Comparison of ENCODE assay signal across 1 cellular context in the genomic region with DNA sequence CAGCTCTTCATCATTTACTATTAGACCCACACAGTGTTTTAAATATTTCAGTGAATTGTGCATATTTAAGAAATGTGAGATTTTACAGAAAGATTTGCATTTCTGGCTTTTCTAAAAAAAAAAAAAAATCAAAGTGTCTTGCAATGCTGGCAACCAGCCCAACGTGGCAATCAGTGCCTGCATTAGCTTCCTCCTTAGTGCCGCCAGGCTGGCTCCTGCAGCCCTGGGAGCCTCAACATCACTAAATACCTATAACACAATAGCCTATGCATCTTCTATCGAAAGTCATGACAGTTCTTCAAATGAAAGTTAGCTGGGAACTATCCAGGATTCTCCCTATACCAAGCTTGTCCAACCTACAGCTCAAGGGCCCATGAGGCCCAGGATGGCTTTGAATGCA.
TF ChIP-seq lines count a peak whose summit lies in the region.

No MANE protein-coding gene starts in this region.

TF ChIP-seq in endothelial cell of umbilical vein, 7 proteins besides CTCF, POLR2A, EP300 and RAD21:
- TF ChIP-seq JUN (IDR thresholded peaks at IDR 0.05; ENCODE audit: borderline replicate concordance, insufficient read depth, insufficient read length, low read depth) (no peak), EZH2 (IDR thresholded peaks at IDR 0.05; ENCODE audit: borderline replicate concordance, low read depth, low read length, severe bottlenecking) (no peak), POLR2AphosphoS5 (IDR thresholded peaks at IDR 0.05; ENCODE audit: insufficient read depth, low read depth, low read length) (no peak)
